In genomic region chr1:155777541-155777940, GRCh38 we compare ENCODE assay signal across 24 cellular contexts.
"Had no signal": no experiment of that assay in that cellular context is flagged by ENCODE, and none has a peak within 500 bp of the region (broad histone marks: within the 10 kb centered on the region; RNA-seq: fewer than 3 reads in every experiment).

No MANE protein-coding gene starts in this region.

- H3K9me3 ChIP-seq: body of pancreas, gastroesophageal sphincter, mucosa of descending colon, sigmoid colon, SK-N-SH, upper lobe of left lung had no signal

- H3K4me1 Mint-ChIP-seq: activated B cell treated with CpG ODN at 0.5 μM for 24 hours, endodermal cell, neural progenitor cell had no signal

- ATAC-seq: body of pancreas, gastroesophageal sphincter, mucosa of descending colon had no signal

- H3K9me3 Mint-ChIP-seq: activated B cell treated with CpG ODN at 0.5 μM for 24 hours; activated naive CD4-positive, alpha-beta T cell treated with anti-CD3 and anti-CD28 coated beads, Interleukin-2, amount 50 U/mL, for 24 hours; endodermal cell; naive B cell; neural progenitor cell had no signal

- H3K27me3 ChIP-seq: body of pancreas, cardiac muscle cell, gastroesophageal sphincter, neural progenitor cell, sigmoid colon, upper lobe of left lung had no signal

- H3K27me3 Mint-ChIP-seq: activated B cell treated with CpG ODN at 0.5 μM for 24 hours; activated naive CD4-positive, alpha-beta T cell treated with anti-CD3 and anti-CD28 coated beads, Interleukin-2, amount 50 U/mL, for 24 hours; naive B cell had no signal

- H3K4me3 Mint-ChIP-seq: activated B cell treated with CpG ODN at 0.5 μM for 24 hours; activated naive CD4-positive, alpha-beta T cell treated with anti-CD3 and anti-CD28 coated beads, Interleukin-2, amount 50 U/mL, for 24 hours; endodermal cell; naive B cell; neural progenitor cell had no signal

- H3K4me1 ChIP-seq: body of pancreas, gastroesophageal sphincter, neural progenitor cell, sigmoid colon, upper lobe of left lung had no signal

- H3K27ac Mint-ChIP-seq: activated B cell treated with CpG ODN at 0.5 μM for 24 hours; activated naive CD4-positive, alpha-beta T cell treated with anti-CD3 and anti-CD28 coated beads, Interleukin-2, amount 50 U/mL, for 24 hours; endodermal cell; neural progenitor cell had no signal

- DNase-seq: activated B cell treated with CpG ODN at 0.5 μM for 24 hours; activated CD4-positive, alpha-beta T cell treated with anti-CD3 and anti-CD28 coated beads for 4 hours; activated effector memory CD4-positive, alpha-beta T cell treated with anti-CD3 and anti-CD28 coated beads, Interleukin-2, amount 50 U/mL, for 16 hours; activated T-cell treated with anti-CD3 and anti-CD28 coated beads, Interleukin-2, amount 50 U/mL, for 48 hours; anterior cingulate cortex; body of pancreas; cortex of kidney; endodermal cell; head of caudate nucleus; hypothalamus; mucosa of descending colon; naive B cell; posterior cingulate gyrus; sigmoid colon; SK-N-SH; stimulated activated CD4-positive, alpha-beta T cell treated with anti-CD3 and anti-CD28 coated beads, Interleukin-2, amount 100 ng/mL, for 48 hours; stimulated activated CD8-positive, alpha-beta memory T cell treated with anti-CD3 and anti-CD28 coated beads, Interleukin-4, amount 100 ng/mL, for 48 hours; stimulated activated naive CD4-positive, alpha-beta T cell; T-helper 9 cell; upper lobe of left lung had no signal

- H3K4me3 ChIP-seq: body of pancreas, cardiac muscle cell, gastroesophageal sphincter, mucosa of descending colon, neural progenitor cell, sigmoid colon, upper lobe of left lung had no signal
